6 cellular contexts compared by ENCODE assay signal in the genomic region with DNA sequence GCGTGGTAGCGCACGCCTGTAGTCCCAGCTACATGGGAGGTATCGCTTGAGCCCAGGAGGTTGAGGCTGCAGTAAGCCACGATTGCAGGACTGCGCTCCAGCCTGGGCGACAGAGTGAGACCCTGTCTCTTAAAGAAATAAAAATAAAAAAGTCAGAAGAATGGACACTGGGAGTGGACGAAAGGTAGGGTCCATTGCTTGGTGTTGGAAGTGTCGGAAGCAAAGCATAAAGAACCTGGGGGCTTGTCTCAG. TPM values are rescaled to one million over a fixed set of nuclear protein-coding genes. Genes with fewer than 3 reads are reported as not detected.
DNase-seq lines count a peak whose midpoint lies in the region; ATAC-seq and TF ChIP-seq lines count a peak whose summit lies in the region.

No MANE protein-coding gene starts in this region.

- peak; percentile 3 for ATAC-seq in GM21528 (IDR thresholded peaks at IDR 0.05; ENCODE audit: low FRiP score, unreplicated experiment)
- ATAC-seq in natural killer cell treated with Interleukin-12 subunit alpha and Interleukin-12 subunit beta and Interleukin-15 and Interleukin-18, amount 100 ng/mL, for 72 hours: no peak

- peak overlapping the region; percentile 85 for H3K4me3 Mint-ChIP-seq in natural killer cell treated with Interleukin-12 subunit alpha and Interleukin-12 subunit beta and Interleukin-15 and Interleukin-18, amount 100 ng/mL, for 72 hours

- H3K4me3 ChIP-seq in astrocyte of the cerebellum (ENCODE audit: low read depth, low read length): peak overlapping the region; percentile 25

- H3K4me1 Mint-ChIP-seq in natural killer cell treated with Interleukin-12 subunit alpha and Interleukin-12 subunit beta and Interleukin-15 and Interleukin-18, amount 100 ng/mL, for 72 hours (ENCODE audit: low read depth in 2 of 2): peaks cover 20 to 25% of the 10 kb centered on the region in 2 donors

- H3K36me3 Mint-ChIP-seq in natural killer cell treated with Interleukin-12 subunit alpha and Interleukin-12 subunit beta and Interleukin-15 and Interleukin-18, amount 100 ng/mL, for 72 hours: no peaks in the 10 kb centered on the region

- in situ Hi-C loops in astrocyte of the cerebellum (cut with HindIII; ENCODE audit: low sequenced_read_pairs): no loop called here

- no peak overlapping the region for H3K27ac Mint-ChIP-seq in natural killer cell treated with Interleukin-12 subunit alpha and Interleukin-12 subunit beta and Interleukin-15 and Interleukin-18, amount 100 ng/mL, for 72 hours

- H3K9me3 Mint-ChIP-seq in natural killer cell treated with Interleukin-12 subunit alpha and Interleukin-12 subunit beta and Interleukin-15 and Interleukin-18, amount 100 ng/mL, for 72 hours: no peaks in the 10 kb centered on the region

- no peaks in the 10 kb centered on the region for H3K27me3 Mint-ChIP-seq in natural killer cell treated with Interleukin-12 subunit alpha and Interleukin-12 subunit beta and Interleukin-15 and Interleukin-18, amount 100 ng/mL, for 72 hours

- DNase-seq in astrocyte of the cerebellum (ENCODE audit: low read depth) (no peak), NCI-H446 (lab: John Stamatoyannopoulos, UW) (no peak), NCI-H1694 (lab: John Stamatoyannopoulos, UW) (no peak), NCI-H1930 (lab: John Stamatoyannopoulos, UW) (no peak)
- DNase-seq in natural killer cell treated with Interleukin-12 subunit alpha and Interleukin-12 subunit beta and Interleukin-15 and Interleukin-18, amount 100 ng/mL, for 72 hours (ENCODE audit: low spot score): no peak

- no peak for TF ChIP-seq CTCF in astrocyte of the cerebellum (IDR thresholded peaks at IDR 0.05; ENCODE audit: low read depth, low read length, missing control alignments)

RNA-seq across cellular contexts. Expression of a gene that starts 0.4 kb away (rescaled TPM):
- total RNA-seq in natural killer cell treated with Interleukin-12 subunit alpha and Interleukin-12 subunit beta and Interleukin-15 and Interleukin-18, amount 100 ng/mL, for 72 hours: 10 to 100 TPM; 31.5 to 45.0 TPM

RNA-seq across cellular contexts. Expression of a gene that starts 17.0 kb away (rescaled TPM):
- total RNA-seq in natural killer cell treated with Interleukin-12 subunit alpha and Interleukin-12 subunit beta and Interleukin-15 and Interleukin-18, amount 100 ng/mL, for 72 hours: 10 to 100 TPM; 36.2 to 53.8 TPM

RNA-seq across cellular contexts. Expression of a gene that starts 18.1 kb away (rescaled TPM):
- not detected for total RNA-seq in natural killer cell treated with Interleukin-12 subunit alpha and Interleukin-12 subunit beta and Interleukin-15 and Interleukin-18, amount 100 ng/mL, for 72 hours

RNA-seq across cellular contexts. Expression of a gene that starts 26.6 kb away (rescaled TPM):
- 10 to 100 TPM in 1 of 2 donors, 1 to 10 TPM in 1; 9.6 to 24.7 TPM for total RNA-seq in natural killer cell treated with Interleukin-12 subunit alpha and Interleukin-12 subunit beta and Interleukin-15 and Interleukin-18, amount 100 ng/mL, for 72 hours

RNA-seq across cellular contexts. Expression of a gene that starts 29.5 kb away (rescaled TPM):
- total RNA-seq in natural killer cell treated with Interleukin-12 subunit alpha and Interleukin-12 subunit beta and Interleukin-15 and Interleukin-18, amount 100 ng/mL, for 72 hours: 10 to 100 TPM; 66.4 to 84.2 TPM
